Comparison of ENCODE assay signal across 21 cellular contexts in genomic region chr5:42490836-42491235, GRCh38.
"Had no signal": no experiment of that assay in that cellular context is flagged by ENCODE, and none has a peak within 500 bp of the region (broad histone marks: within the 10 kb centered on the region; RNA-seq: fewer than 3 reads in every experiment).

No MANE protein-coding gene starts in this region.

- H3K4me3 Mint-ChIP-seq: memory B cell; naive thymus-derived CD4-positive, alpha-beta T cell; nephron progenitor cell; stimulated activated naive CD8-positive, alpha-beta T cell treated with anti-CD3 and anti-CD28 coated beads, Interleukin-15, amount 100 ng/mL, for 72 hours had no signal

- H3K9me3 ChIP-seq: ovary, thyroid gland, vagina had no signal

- H3K27me3 Mint-ChIP-seq: stimulated activated naive CD8-positive, alpha-beta T cell treated with anti-CD3 and anti-CD28 coated beads, Interleukin-15, amount 100 ng/mL, for 72 hours had no signal

- H3K9me3 Mint-ChIP-seq: memory B cell; naive thymus-derived CD4-positive, alpha-beta T cell; nephron progenitor cell; stimulated activated naive CD8-positive, alpha-beta T cell treated with anti-CD3 and anti-CD28 coated beads, Interleukin-15, amount 100 ng/mL, for 72 hours had no signal

- DNase-seq: central memory CD4-positive, alpha-beta T cell; dorsolateral prefrontal cortex; effector CD4-positive, alpha-beta T cell; head of caudate nucleus; hippocampal formation; left colon; naive thymus-derived CD4-positive, alpha-beta T cell; nephron progenitor cell; occipital lobe; ovary; small intestine; stimulated activated CD4-positive, alpha-beta T cell treated with anti-CD3 and anti-CD28 coated beads, Interleukin-15, amount 100 ng/mL, for 24 hours; stimulated activated CD4-positive, alpha-beta T cell treated with anti-CD3 and anti-CD28 coated beads, Interleukin-2, amount 100 ng/mL, for 48 hours; stimulated activated CD8-positive, alpha-beta memory T cell treated with anti-CD3 and anti-CD28 coated beads, Interleukin-4, amount 100 ng/mL, for 48 hours; stimulated activated naive CD4-positive, alpha-beta T cell; stimulated activated naive CD8-positive, alpha-beta T cell treated with anti-CD3 and anti-CD28 coated beads, Interleukin-15, amount 100 ng/mL, for 72 hours; thyroid gland; trophoblast cell had no signal

- H3K4me1 Mint-ChIP-seq: memory B cell; naive thymus-derived CD4-positive, alpha-beta T cell; stimulated activated naive CD8-positive, alpha-beta T cell treated with anti-CD3 and anti-CD28 coated beads, Interleukin-15, amount 100 ng/mL, for 72 hours had no signal

- ATAC-seq: left colon; naive thymus-derived CD4-positive, alpha-beta T cell; stimulated activated naive CD8-positive, alpha-beta T cell treated with anti-CD3 and anti-CD28 coated beads, Interleukin-15, amount 100 ng/mL, for 72 hours had no signal

- H3K4me3 ChIP-seq: dorsolateral prefrontal cortex, lung, ovary, thyroid gland, vagina had no signal

- H3K27me3 ChIP-seq: dorsolateral prefrontal cortex, ovary, thyroid gland, vagina had no signal

- H3K27ac Mint-ChIP-seq: memory B cell; naive thymus-derived CD4-positive, alpha-beta T cell; nephron progenitor cell; stimulated activated naive CD8-positive, alpha-beta T cell treated with anti-CD3 and anti-CD28 coated beads, Interleukin-15, amount 100 ng/mL, for 72 hours had no signal

- H3K27ac ChIP-seq: dorsolateral prefrontal cortex, ovary, thyroid gland, vagina had no signal

- H3K36me3 ChIP-seq: ovary, thyroid gland, vagina had no signal

- H3K36me3 Mint-ChIP-seq: memory B cell; naive thymus-derived CD4-positive, alpha-beta T cell had no signal
